In the genomic region with DNA sequence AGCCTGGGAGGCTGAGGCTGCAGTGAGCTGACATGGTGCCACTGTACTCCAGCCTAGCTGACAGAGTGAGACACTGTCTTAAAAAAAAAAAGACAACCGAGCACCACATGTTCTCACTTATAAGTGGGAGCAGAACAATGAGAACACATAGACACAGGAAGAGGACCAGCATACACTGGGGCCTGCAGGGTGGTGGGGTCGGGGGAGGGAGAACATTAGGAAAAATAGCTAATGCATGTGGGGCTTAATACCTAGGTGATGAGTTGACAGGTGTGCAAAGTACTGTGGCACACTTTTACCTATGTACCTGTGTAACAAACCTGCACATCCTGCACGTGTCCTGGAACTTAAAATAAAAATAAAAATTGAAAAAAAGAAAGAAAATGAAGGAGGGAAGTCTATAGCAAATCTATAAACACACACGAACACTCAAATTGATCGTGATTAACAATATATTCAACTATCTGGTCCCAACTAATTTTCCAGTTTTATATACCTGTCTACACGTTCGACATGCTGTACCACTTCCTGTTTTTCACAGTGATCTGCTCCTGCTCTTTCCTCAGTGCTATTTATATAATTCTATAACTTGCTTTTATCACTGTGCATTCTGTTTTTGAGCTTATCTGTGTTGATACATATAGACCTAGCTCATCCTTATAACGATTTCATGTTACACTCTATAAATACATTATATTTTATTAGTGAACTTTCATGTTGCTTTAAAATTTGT, we compare ENCODE assay signal across 27 cellular contexts. TPM values are rescaled to one million over a fixed set of nuclear protein-coding genes. Genes with fewer than 3 reads are reported as not detected.
A peak's percentile ranks its signal among the peaks of the same experiment; 100 is the strongest.
DNase-seq lines count a peak whose midpoint lies in the region; TF ChIP-seq lines count a peak whose summit lies in the region.
"Had no signal": no experiment of that assay in that cellular context is flagged by ENCODE, and none has a peak within 500 bp of the region (broad histone marks: within the 10 kb centered on the region; RNA-seq: fewer than 3 reads in every experiment).

No MANE protein-coding gene starts in this region.

- H3K9me3 ChIP-seq in BLaER1 (no peaks in the 10 kb centered on the region), MG63 (0 out of 2 replicates have a peak, but pooled peaks cover 7% of the 10 kb centered on the region)
- H3K9me3 ChIP-seq: adrenal gland, body of pancreas, left lung, psoas muscle, tibial artery had no signal

- peak overlapping the region; percentile 17; the same call in 1 of the 2 replicates for H3K4me2 ChIP-seq in BLaER1

- no peaks in the 10 kb centered on the region for H3K36me3 Mint-ChIP-seq in T-helper 2 cell treated with Interferon-gamma antibody and Interleukin-4, amounts not matched to agents 5 μg/mL and 100 μg/mL, for 36 hours (ENCODE audit: low read depth)
- H3K36me3 Mint-ChIP-seq in activated naive CD8-positive, alpha-beta T cell treated with anti-CD3 and anti-CD28 coated beads for 36 hours, result peaks cover 33% of the 10 kb centered on the region

- no peak overlapping the region for H3K27ac ChIP-seq in BLaER1
- H3K27ac ChIP-seq: adrenal gland, body of pancreas, HL-60, left lung, psoas muscle, tibial artery had no signal

- no peak for TF ChIP-seq CTCF in NB4 (IDR thresholded peaks at IDR 0.05; ENCODE audit: low read depth, low read length)

- H3K9me3 Mint-ChIP-seq in T-helper 2 cell treated with Interferon-gamma antibody and Interleukin-4, amounts not matched to agents 5 μg/mL and 100 μg/mL, for 36 hours, result peaks cover 8% of the 10 kb centered on the region
- peaks cover 15% of the 10 kb centered on the region for H3K9me3 Mint-ChIP-seq in activated naive CD8-positive, alpha-beta T cell treated with anti-CD3 and anti-CD28 coated beads for 36 hours
- H3K9me3 Mint-ChIP-seq: activated T-helper 1 cell treated with anti-CD3 and anti-CD28 coated beads, Interleukin-12 subunit alpha, Interleukin-12 subunit beta, Interleukin-2, Interleukin-4 antibody, amounts not matched to agents 30 ng/mL and 10 ng/mL and 1 ng/mL, durations not matched to agents 14 hours and 24 hours and 36 hours had no signal

- TF ChIP-seq POLR2A in NB4 (IDR thresholded peaks at IDR 0.05; ENCODE audit: extremely low read depth, insufficient read length), result no peak

- H4K20me1 ChIP-seq in BLaER1, result no peaks in the 10 kb centered on the region

- H3K4me3 ChIP-seq in BLaER1, result no peak overlapping the region
- H3K4me3 ChIP-seq in NB4 (ENCODE audit: low read depth, low read length), result no peak overlapping the region
- no peak overlapping the region for H3K4me3 ChIP-seq in MG63
- H3K4me3 ChIP-seq: adrenal gland, body of pancreas, left lung, psoas muscle, tibial artery had no signal

- peaks cover 14% of the 10 kb centered on the region for H3K4me1 Mint-ChIP-seq in T-helper 2 cell treated with Interferon-gamma antibody and Interleukin-4, amounts not matched to agents 5 μg/mL and 100 μg/mL, for 36 hours (ENCODE audit: low read depth)
- H3K4me1 Mint-ChIP-seq in activated naive CD8-positive, alpha-beta T cell treated with anti-CD3 and anti-CD28 coated beads for 36 hours, result peaks cover 52% of the 10 kb centered on the region
- H3K4me1 Mint-ChIP-seq: activated B cell treated with CpG ODN at 0.5 μM for 24 hours had no signal

- no peak overlapping the region for H3K9ac ChIP-seq in BLaER1

- no peak for DNase-seq in T-helper 2 cell treated with Interferon-gamma antibody and Interleukin-4, amounts not matched to agents 5 μg/mL and 100 μg/mL, for 36 hours (ENCODE audit: low spot score)
- DNase-seq in T-helper 2 cell (no peak), NB4 (ENCODE audit: low read depth) (peak; percentile 6), NCI-H774 (lab: John Stamatoyannopoulos, UW) (no peak), MG63 (no peak), glomerular visceral epithelial cell (ENCODE audit: extremely low spot score) (no peak)
- DNase-seq in activated naive CD8-positive, alpha-beta T cell treated with anti-CD3 and anti-CD28 coated beads for 36 hours, result no peak
- DNase-seq: 8988T; activated B cell treated with CpG ODN at 0.5 μM for 24 hours; adrenal gland; body of pancreas; DMS53; Karpas-422; left lung; mesendoderm; NCI-H1092; NCI-H187 treated with DMSO at 0.1 percent for 48 hours; NCI-H2171 treated with DMSO at 0.1 percent for 48 hours; NCI-H524; nucleus accumbens; psoas muscle; Right ventricle myocardium superior; stimulated activated naive CD4-positive, alpha-beta T cell treated with Interleukin-2 at 50 U/mL for 16 hours; tibial artery had no signal

- no peak overlapping the region for H3K4me3 Mint-ChIP-seq in T-helper 2 cell treated with Interferon-gamma antibody and Interleukin-4, amounts not matched to agents 5 μg/mL and 100 μg/mL, for 36 hours
- peak overlapping the region; percentile 46 for H3K4me3 Mint-ChIP-seq in activated naive CD8-positive, alpha-beta T cell treated with anti-CD3 and anti-CD28 coated beads for 36 hours
- H3K4me3 Mint-ChIP-seq: activated B cell treated with CpG ODN at 0.5 μM for 24 hours; activated T-helper 1 cell treated with anti-CD3 and anti-CD28 coated beads, Interleukin-12 subunit alpha, Interleukin-12 subunit beta, Interleukin-2, Interleukin-4 antibody, amounts not matched to agents 30 ng/mL and 10 ng/mL and 1 ng/mL, durations not matched to agents 14 hours and 24 hours and 36 hours had no signal

- no peaks in the 10 kb centered on the region for H3K27me3 ChIP-seq in BLaER1
- no peaks in the 10 kb centered on the region for H3K27me3 ChIP-seq in MG63
- H3K27me3 ChIP-seq: adrenal gland, body of pancreas, left lung, tibial artery had no signal

- peaks cover 11% of the 10 kb centered on the region for H3K4me1 ChIP-seq in BLaER1
- H3K4me1 ChIP-seq: adrenal gland, body of pancreas, left lung, psoas muscle, tibial artery had no signal

- peak overlapping the region; percentile 37 for H3K27ac Mint-ChIP-seq in T-helper 2 cell treated with Interferon-gamma antibody and Interleukin-4, amounts not matched to agents 5 μg/mL and 100 μg/mL, for 36 hours
- H3K27ac Mint-ChIP-seq in activated naive CD8-positive, alpha-beta T cell treated with anti-CD3 and anti-CD28 coated beads for 36 hours, result peak overlapping the region; percentile 89
- H3K27ac Mint-ChIP-seq: activated B cell treated with CpG ODN at 0.5 μM for 24 hours had no signal

- H3K36me3 ChIP-seq in BLaER1 (no peaks in the 10 kb centered on the region), MG63 (no peaks in the 10 kb centered on the region)
- H3K36me3 ChIP-seq: adrenal gland, left lung, tibial artery had no signal

- no peaks in the 10 kb centered on the region for H3K27me3 Mint-ChIP-seq in T-helper 2 cell treated with Interferon-gamma antibody and Interleukin-4, amounts not matched to agents 5 μg/mL and 100 μg/mL, for 36 hours (ENCODE audit: low read depth)
- H3K27me3 Mint-ChIP-seq in activated naive CD8-positive, alpha-beta T cell treated with anti-CD3 and anti-CD28 coated beads for 36 hours, result no peaks in the 10 kb centered on the region

RNA-seq across cellular contexts. Expression of a gene that starts 27.2 kb away (rescaled TPM):
- total RNA-seq in activated naive CD8-positive, alpha-beta T cell treated with anti-CD3 and anti-CD28 coated beads for 36 hours, result 1 to 10 TPM; 4.3 to 6.6 TPM
- 10.9 and 26.7 TPM in 2 replicates for total RNA-seq in MG63 (2014; rRNA removed; shearing (Covaris generic); ENCODE audit: low replicate concordance)
- total RNA-seq: activated B cell treated with CpG ODN at 0.5 μM for 24 hours; activated T-helper 1 cell treated with anti-CD3 and anti-CD28 coated beads, Interleukin-12 subunit alpha, Interleukin-12 subunit beta, Interleukin-2, Interleukin-4 antibody, amounts not matched to agents 30 ng/mL and 10 ng/mL and 1 ng/mL, durations not matched to agents 14 hours and 24 hours and 36 hours; body of pancreas had no signal
